ENCODE assay signal across 1 cellular context in the genomic region with DNA sequence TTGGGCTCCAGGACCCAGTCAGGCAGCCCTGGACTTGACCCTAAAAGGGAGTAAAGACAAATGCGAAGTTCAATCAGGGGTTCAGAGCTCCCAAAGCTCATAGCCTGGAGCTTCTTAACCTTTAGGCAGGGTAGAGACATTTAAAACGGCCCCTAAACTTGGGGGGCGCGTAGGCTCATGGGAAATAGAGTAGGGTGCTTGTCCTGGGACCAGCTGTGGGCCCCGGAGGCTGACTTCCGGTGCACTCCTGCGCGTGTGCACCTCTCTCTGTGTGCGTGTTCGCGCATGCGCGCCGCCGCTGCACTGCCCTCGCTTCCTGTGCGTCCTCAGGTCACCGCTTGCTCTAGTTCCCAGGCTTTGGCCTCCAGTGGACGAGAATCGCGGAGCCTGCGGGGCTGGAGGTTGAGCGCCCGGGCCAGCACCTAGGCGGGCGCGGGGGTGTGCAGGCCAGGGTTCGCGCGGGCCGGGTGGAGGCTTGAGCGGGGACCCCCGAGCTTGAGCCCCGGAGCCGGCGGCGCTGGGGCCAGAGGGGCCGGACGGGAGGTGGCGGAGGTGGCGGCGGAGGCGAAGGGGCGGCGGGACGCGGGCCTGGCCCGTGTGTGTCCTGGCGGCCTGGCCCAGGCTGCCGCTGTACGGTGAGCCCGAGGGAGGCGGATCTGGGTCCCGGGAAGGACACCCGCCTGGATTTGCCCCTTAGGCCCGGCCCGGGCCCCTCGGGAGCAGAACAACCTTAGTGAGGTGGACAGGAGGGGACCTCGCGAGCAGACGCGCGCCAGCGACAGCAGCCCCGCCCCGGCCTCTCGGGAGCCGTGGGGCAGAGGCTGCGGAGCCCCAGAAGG.
TF ChIP-seq lines count a peak whose summit lies in the region.

A gene (plus strand): TSS at position 303 of the 839 bp plus-strand sequence. CDS start 2,217 bp downstream, outside the sequence.

TF ChIP-seq in neural cell, 6 proteins besides CTCF, POLR2A, EP300 and RAD21:
- TF ChIP-seq, protein P1, sequence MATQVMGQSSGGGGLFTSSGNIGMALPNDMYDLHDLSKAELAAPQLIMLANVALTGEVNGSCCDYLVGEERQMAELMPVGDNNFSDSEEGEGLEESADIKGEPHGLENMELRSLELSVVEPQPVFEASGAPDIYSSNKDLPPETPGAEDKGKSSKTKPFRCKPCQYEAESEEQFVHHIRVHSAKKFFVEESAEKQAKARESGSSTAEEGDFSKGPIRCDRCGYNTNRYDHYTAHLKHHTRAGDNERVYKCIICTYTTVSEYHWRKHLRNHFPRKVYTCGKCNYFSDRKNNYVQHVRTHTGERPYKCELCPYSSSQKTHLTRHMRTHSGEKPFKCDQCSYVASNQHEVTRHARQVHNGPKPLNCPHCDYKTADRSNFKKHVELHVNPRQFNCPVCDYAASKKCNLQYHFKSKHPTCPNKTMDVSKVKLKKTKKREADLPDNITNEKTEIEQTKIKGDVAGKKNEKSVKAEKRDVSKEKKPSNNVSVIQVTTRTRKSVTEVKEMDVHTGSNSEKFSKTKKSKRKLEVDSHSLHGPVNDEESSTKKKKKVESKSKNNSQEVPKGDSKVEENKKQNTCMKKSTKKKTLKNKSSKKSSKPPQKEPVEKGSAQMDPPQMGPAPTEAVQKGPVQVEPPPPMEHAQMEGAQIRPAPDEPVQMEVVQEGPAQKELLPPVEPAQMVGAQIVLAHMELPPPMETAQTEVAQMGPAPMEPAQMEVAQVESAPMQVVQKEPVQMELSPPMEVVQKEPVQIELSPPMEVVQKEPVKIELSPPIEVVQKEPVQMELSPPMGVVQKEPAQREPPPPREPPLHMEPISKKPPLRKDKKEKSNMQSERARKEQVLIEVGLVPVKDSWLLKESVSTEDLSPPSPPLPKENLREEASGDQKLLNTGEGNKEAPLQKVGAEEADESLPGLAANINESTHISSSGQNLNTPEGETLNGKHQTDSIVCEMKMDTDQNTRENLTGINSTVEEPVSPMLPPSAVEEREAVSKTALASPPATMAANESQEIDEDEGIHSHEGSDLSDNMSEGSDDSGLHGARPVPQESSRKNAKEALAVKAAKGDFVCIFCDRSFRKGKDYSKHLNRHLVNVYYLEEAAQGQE (IDR thresholded peaks at IDR 0.05; ENCODE audit: borderline replicate concordance): peak; percentile 8
- TF ChIP-seq SMC3 (conservative IDR thresholded peaks at IDR 0.05; ENCODE audit: poor library complexity) (peak; percentile 27), MXI1 (conservative IDR thresholded peaks at IDR 0.05; ENCODE audit: poor library complexity, severe bottlenecking) (peak; percentile 65), EZH2 (IDR thresholded peaks at IDR 0.05; ENCODE audit: borderline replicate concordance, insufficient read depth, low read length, poor library complexity, severe bottlenecking) (no peak), POLR2AphosphoS5 (IDR thresholded peaks at IDR 0.05) (peak; percentile 92), TAF1 (IDR thresholded peaks at IDR 0.05; ENCODE audit: low read depth) (no peak)
